Comparison of ENCODE assay signal across 15 cellular contexts in genomic region chr2:170313636-170314348, GRCh38.
DNase-seq lines count a peak whose midpoint lies in the region; ATAC-seq and TF ChIP-seq lines count a peak whose summit lies in the region.
"Had no signal": no experiment of that assay in that cellular context is flagged by ENCODE, and none has a peak within 500 bp of the region (broad histone marks: within the 10 kb centered on the region; RNA-seq: fewer than 3 reads in every experiment).

No MANE protein-coding gene starts in this region.

- DNase-seq in DMS153 treated with DMSO at 0.1 percent for 48 hours (lab: John Stamatoyannopoulos, UW; ENCODE audit: unreplicated experiment), result peak; percentile 34
- DNase-seq in NCI-H187 (lab: John Stamatoyannopoulos, UW), result peak; percentile 74 to 81
- peak; percentile 11 for DNase-seq in middle frontal gyrus (ENCODE audit: extremely low spot score, low spot score)
- DNase-seq in KG1 (lab: John Stamatoyannopoulos, UW), result no peak
- DNase-seq in stimulated activated naive CD4-positive, alpha-beta T cell (lab: John Stamatoyannopoulos, UW), result no peak
- DNase-seq: activated CD4-positive, alpha-beta T cell treated with anti-CD3 and anti-CD28 coated beads for 36 hours; activated gamma-delta T cell; C1 segment of cervical spinal cord; cortex of kidney; SIG-M5; thyroid gland had no signal

- peak overlapping the region; percentile 48 for H3K27ac ChIP-seq in VCaP
- H3K27ac ChIP-seq: gastroesophageal sphincter, thyroid gland had no signal

- ATAC-seq in GM21529 (IDR thresholded peaks at IDR 0.05; ENCODE audit: unreplicated experiment) (no peak), HG03354 (IDR thresholded peaks at IDR 0.05; ENCODE audit: poor library complexity, severe bottlenecking, unreplicated experiment) (no peak)
- ATAC-seq: activated CD4-positive, alpha-beta T cell treated with anti-CD3 and anti-CD28 coated beads for 36 hours; gastroesophageal sphincter had no signal

- no peak for TF ChIP-seq CTCF in VCaP (conservative IDR thresholded peaks at IDR 0.05)

Comparison
In these comparisons a context has a peak if more than half of its experiments do, and no peak if none do; other contexts are left out.
1. DNase-seq: peak in DMS153 treated with DMSO at 0.1 percent for 48 hours (single experiment), NCI-H187 (2 of 2) and middle frontal gyrus (single experiment); none in KG1 (single experiment) and stimulated activated naive CD4-positive, alpha-beta T cell (0 of 6).